1 cellular context compared by ENCODE assay signal in the genomic region with DNA sequence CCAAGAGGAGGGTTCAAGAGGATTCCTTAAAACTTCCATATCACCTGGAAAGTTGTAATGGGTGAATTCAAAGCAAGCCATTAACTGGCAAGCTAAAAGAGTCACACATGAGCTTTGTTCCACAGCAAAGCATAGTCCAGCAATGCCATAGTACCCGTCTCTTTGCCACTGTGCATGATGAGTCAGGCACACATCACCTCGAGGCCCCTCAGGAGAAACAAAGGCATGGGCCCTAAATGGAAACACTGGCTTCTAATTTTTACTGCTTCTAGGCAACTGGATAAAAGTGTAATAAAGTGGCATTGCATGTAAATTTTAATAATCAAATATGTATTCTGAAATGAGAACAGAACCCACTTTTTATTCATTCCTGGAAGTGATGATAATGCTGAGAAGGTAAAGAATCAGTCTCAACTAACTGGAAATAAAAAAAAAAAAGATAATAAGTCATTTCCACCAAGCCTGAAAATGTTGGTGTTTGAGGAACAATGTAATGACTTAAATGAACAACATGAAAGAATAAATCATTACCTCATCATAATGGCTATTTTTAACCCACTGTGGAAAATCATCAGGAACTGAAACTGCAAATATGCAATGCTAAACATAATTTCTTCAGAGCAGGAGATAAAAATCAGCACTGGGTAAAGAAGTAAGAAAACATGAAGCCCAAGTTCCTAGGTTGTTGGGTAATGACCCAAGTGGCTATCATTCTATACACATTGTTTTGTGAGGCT.
A peak's percentile ranks its signal among the peaks of the same experiment; 100 is the strongest.
TF ChIP-seq lines count a peak whose summit lies in the region.

No MANE protein-coding gene starts in this region.

TF ChIP-seq in GM12878, 131 proteins besides CTCF, POLR2A, EP300 and RAD21 (continued from another document and continues in another):
- TF ChIP-seq, protein P1, sequence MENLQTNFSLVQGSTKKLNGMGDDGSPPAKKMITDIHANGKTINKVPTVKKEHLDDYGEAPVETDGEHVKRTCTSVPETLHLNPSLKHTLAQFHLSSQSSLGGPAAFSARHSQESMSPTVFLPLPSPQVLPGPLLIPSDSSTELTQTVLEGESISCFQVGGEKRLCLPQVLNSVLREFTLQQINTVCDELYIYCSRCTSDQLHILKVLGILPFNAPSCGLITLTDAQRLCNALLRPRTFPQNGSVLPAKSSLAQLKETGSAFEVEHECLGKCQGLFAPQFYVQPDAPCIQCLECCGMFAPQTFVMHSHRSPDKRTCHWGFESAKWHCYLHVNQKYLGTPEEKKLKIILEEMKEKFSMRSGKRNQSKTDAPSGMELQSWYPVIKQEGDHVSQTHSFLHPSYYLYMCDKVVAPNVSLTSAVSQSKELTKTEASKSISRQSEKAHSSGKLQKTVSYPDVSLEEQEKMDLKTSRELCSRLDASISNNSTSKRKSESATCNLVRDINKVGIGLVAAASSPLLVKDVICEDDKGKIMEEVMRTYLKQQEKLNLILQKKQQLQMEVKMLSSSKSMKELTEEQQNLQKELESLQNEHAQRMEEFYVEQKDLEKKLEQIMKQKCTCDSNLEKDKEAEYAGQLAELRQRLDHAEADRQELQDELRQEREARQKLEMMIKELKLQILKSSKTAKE (IDR thresholded peaks at IDR 0.05; ENCODE audit: low read depth, poor library complexity, severe bottlenecking) = no peak
- TF ChIP-seq FOXK2 (IDR thresholded peaks at IDR 0.05) = no peak
- TF ChIP-seq IKZF1 (conservative IDR thresholded peaks at IDR 0.05) = peak; percentile 59
- TF ChIP-seq YY1 (IDR thresholded peaks at IDR 0.05; ENCODE audit: low read depth, low read length) = no peak
- no peak for TF ChIP-seq ZZZ3 (IDR thresholded peaks at IDR 0.05; ENCODE audit: control insufficient read depth, insufficient read length, low read depth)
- TF ChIP-seq SMC3 (IDR thresholded peaks at IDR 0.05; ENCODE audit: borderline replicate concordance, low read length) = no peak
- TF ChIP-seq, protein P2, sequence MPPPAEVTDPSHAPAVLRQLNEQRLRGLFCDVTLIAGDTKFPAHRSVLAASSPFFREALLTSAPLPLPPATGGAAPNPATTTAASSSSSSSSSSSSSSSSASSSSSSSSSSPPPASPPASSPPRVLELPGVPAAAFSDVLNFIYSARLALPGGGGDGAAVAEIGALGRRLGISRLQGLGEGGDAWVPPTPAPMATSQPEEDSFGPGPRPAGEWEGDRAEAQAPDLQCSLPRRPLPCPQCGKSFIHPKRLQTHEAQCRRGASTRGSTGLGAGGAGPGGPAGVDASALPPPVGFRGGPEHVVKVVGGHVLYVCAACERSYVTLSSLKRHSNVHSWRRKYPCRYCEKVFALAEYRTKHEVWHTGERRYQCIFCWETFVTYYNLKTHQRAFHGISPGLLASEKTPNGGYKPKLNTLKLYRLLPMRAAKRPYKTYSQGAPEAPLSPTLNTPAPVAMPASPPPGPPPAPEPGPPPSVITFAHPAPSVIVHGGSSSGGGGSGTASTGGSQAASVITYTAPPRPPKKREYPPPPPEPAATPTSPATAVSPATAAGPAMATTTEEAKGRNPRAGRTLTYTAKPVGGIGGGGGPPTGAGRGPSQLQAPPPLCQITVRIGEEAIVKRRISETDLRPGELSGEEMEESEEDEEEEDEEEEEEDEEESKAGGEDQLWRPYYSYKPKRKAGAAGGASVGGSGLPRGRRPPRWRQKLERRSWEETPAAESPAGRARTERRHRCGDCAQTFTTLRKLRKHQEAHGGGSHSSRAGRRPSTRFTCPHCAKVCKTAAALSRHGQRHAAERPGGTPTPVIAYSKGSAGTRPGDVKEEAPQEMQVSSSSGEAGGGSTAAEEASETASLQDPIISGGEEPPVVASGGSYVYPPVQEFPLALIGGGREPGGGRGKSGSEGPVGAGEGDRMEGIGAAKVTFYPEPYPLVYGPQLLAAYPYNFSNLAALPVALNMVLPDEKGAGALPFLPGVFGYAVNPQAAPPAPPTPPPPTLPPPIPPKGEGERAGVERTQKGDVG (CRISPR knock-in tag; IDR thresholded peaks at IDR 0.05) = no peak
- no peak for TF ChIP-seq NR2C2 (IDR thresholded peaks at IDR 0.05; ENCODE audit: borderline replicate concordance, control insufficient read depth, insufficient read length, low read depth)
- no peak for TF ChIP-seq PML (IDR thresholded peaks at IDR 0.05; ENCODE audit: low read length)
- no peak for TF ChIP-seq GABPA (IDR thresholded peaks at IDR 0.05; ENCODE audit: low read depth)
- TF ChIP-seq NBN (IDR thresholded peaks at IDR 0.05) = no peak
- TF ChIP-seq CBX5 (IDR thresholded peaks at IDR 0.05; ENCODE audit: low read depth) = no peak
- peak; percentile 92 for TF ChIP-seq MEF2A (IDR thresholded peaks at IDR 0.05; ENCODE audit: insufficient read depth, low read depth, low read length)
- TF ChIP-seq, protein P3, sequence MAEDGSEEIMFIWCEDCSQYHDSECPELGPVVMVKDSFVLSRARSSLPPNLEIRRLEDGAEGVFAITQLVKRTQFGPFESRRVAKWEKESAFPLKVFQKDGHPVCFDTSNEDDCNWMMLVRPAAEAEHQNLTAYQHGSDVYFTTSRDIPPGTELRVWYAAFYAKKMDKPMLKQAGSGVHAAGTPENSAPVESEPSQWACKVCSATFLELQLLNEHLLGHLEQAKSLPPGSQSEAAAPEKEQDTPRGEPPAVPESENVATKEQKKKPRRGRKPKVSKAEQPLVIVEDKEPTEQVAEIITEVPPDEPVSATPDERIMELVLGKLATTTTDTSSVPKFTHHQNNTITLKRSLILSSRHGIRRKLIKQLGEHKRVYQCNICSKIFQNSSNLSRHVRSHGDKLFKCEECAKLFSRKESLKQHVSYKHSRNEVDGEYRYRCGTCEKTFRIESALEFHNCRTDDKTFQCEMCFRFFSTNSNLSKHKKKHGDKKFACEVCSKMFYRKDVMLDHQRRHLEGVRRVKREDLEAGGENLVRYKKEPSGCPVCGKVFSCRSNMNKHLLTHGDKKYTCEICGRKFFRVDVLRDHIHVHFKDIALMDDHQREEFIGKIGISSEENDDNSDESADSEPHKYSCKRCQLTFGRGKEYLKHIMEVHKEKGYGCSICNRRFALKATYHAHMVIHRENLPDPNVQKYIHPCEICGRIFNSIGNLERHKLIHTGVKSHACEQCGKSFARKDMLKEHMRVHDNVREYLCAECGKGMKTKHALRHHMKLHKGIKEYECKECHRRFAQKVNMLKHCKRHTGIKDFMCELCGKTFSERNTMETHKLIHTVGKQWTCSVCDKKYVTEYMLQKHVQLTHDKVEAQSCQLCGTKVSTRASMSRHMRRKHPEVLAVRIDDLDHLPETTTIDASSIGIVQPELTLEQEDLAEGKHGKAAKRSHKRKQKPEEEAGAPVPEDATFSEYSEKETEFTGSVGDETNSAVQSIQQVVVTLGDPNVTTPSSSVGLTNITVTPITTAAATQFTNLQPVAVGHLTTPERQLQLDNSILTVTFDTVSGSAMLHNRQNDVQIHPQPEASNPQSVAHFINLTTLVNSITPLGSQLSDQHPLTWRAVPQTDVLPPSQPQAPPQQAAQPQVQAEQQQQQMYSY (CRISPR knock-in tag; IDR thresholded peaks at IDR 0.05) = no peak
- no peak for TF ChIP-seq PAX8 (IDR thresholded peaks at IDR 0.05)
- no peak for TF ChIP-seq EGR1 (IDR thresholded peaks at IDR 0.05; ENCODE audit: borderline replicate concordance in 1 of 2, low read depth in 2 of 2, low read length in 2 of 2)
- TF ChIP-seq STAT3 (IDR thresholded peaks at IDR 0.05; ENCODE audit: low read depth, low read length) = no peak
- no peak for TF ChIP-seq CHD4 (IDR thresholded peaks at IDR 0.05)
- TF ChIP-seq, protein P4, sequence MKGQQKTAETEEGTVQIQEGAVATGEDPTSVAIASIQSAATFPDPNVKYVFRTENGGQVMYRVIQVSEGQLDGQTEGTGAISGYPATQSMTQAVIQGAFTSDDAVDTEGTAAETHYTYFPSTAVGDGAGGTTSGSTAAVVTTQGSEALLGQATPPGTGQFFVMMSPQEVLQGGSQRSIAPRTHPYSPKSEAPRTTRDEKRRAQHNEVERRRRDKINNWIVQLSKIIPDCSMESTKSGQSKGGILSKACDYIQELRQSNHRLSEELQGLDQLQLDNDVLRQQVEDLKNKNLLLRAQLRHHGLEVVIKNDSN (IDR thresholded peaks at IDR 0.05; ENCODE audit: borderline replicate concordance, extremely low read length, insufficient read depth, low read depth, low read length) = no peak
- TF ChIP-seq POLR2AphosphoS5 (IDR thresholded peaks at IDR 0.05; ENCODE audit: low read length) = no peak
- no peak for TF ChIP-seq CHD1 (IDR thresholded peaks at IDR 0.05; ENCODE audit: low read depth, low read length)
- TF ChIP-seq, protein P5, sequence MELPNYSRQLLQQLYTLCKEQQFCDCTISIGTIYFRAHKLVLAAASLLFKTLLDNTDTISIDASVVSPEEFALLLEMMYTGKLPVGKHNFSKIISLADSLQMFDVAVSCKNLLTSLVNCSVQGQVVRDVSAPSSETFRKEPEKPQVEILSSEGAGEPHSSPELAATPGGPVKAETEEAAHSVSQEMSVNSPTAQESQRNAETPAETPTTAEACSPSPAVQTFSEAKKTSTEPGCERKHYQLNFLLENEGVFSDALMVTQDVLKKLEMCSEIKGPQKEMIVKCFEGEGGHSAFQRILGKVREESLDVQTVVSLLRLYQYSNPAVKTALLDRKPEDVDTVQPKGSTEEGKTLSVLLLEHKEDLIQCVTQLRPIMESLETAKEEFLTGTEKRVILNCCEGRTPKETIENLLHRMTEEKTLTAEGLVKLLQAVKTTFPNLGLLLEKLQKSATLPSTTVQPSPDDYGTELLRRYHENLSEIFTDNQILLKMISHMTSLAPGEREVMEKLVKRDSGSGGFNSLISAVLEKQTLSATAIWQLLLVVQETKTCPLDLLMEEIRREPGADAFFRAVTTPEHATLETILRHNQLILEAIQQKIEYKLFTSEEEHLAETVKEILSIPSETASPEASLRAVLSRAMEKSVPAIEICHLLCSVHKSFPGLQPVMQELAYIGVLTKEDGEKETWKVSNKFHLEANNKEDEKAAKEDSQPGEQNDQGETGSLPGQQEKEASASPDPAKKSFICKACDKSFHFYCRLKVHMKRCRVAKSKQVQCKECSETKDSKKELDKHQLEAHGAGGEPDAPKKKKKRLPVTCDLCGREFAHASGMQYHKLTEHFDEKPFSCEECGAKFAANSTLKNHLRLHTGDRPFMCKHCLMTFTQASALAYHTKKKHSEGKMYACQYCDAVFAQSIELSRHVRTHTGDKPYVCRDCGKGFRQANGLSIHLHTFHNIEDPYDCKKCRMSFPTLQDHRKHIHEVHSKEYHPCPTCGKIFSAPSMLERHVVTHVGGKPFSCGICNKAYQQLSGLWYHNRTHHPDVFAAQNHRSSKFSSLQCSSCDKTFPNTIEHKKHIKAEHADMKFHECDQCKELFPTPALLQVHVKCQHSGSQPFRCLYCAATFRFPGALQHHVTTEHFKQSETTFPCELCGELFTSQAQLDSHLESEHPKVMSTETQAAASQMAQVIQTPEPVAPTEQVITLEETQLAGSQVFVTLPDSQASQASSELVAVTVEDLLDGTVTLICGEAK (IDR thresholded peaks at IDR 0.05; ENCODE audit: borderline replicate concordance) = no peak
- TF ChIP-seq SMARCA5 (IDR thresholded peaks at IDR 0.05) = no peak
- TF ChIP-seq, protein P6, sequence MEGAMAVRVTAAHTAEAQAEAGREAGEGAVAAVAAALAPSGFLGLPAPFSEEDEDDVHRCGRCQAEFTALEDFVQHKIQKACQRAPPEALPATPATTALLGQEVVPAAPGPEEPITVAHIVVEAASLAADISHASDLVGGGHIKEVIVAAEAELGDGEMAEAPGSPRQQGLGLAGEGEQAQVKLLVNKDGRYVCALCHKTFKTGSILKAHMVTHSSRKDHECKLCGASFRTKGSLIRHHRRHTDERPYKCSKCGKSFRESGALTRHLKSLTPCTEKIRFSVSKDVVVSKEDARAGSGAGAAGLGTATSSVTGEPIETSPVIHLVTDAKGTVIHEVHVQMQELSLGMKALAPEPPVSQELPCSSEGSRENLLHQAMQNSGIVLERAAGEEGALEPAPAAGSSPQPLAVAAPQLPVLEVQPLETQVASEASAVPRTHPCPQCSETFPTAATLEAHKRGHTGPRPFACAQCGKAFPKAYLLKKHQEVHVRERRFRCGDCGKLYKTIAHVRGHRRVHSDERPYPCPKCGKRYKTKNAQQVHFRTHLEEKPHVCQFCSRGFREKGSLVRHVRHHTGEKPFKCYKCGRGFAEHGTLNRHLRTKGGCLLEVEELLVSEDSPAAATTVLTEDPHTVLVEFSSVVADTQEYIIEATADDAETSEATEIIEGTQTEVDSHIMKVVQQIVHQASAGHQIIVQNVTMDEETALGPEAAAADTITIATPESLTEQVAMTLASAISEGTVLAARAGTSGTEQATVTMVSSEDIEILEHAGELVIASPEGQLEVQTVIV (IDR thresholded peaks at IDR 0.05; ENCODE audit: borderline replicate concordance, partially characterized antibody) = no peak
- no peak for TF ChIP-seq BACH1 (IDR thresholded peaks at IDR 0.05; ENCODE audit: borderline replicate concordance)
- no peak for TF ChIP-seq FOS (IDR thresholded peaks at IDR 0.05; ENCODE audit: borderline replicate concordance, extremely low read depth, insufficient read length)
- no peak for TF ChIP-seq BRCA1 (IDR thresholded peaks at IDR 0.05; ENCODE audit: low read depth, low read length)
- TF ChIP-seq YBX1 (IDR thresholded peaks at IDR 0.05) = no peak
- 0 out of 2 replicates have a peak, but pooled peaks have one; percentile 28 for TF ChIP-seq CREB1 (IDR thresholded peaks at IDR 0.05; ENCODE audit: low read depth)
- TF ChIP-seq LARP7 (IDR thresholded peaks at IDR 0.05) = no peak
- TF ChIP-seq SUZ12 (IDR thresholded peaks at IDR 0.05; ENCODE audit: unreplicated experiment) = no peak
- TF ChIP-seq EED (IDR thresholded peaks at IDR 0.05; ENCODE audit: low read depth) = 0 out of 2 replicates have a peak, but pooled peaks have one; percentile 11
- 0 out of 2 replicates have a peak, but pooled peaks have one; percentile 11 for TF ChIP-seq MTA3 (IDR thresholded peaks at IDR 0.05; ENCODE audit: borderline replicate concordance, low read length)
- no peak for TF ChIP-seq SMAD5 (IDR thresholded peaks at IDR 0.05; ENCODE audit: low read depth)
- TF ChIP-seq KAT2A (conservative IDR thresholded peaks at IDR 0.05; ENCODE audit: control insufficient read depth, low read depth, low read length) = no peak
- TF ChIP-seq MTA2 (IDR thresholded peaks at IDR 0.05; ENCODE audit: low read depth) = peak; percentile 66; the same call in 1 of the 2 replicates
- TF ChIP-seq SIN3A (IDR thresholded peaks at IDR 0.05; ENCODE audit: low read depth, low read length) = no peak
- TF ChIP-seq, protein P7, sequence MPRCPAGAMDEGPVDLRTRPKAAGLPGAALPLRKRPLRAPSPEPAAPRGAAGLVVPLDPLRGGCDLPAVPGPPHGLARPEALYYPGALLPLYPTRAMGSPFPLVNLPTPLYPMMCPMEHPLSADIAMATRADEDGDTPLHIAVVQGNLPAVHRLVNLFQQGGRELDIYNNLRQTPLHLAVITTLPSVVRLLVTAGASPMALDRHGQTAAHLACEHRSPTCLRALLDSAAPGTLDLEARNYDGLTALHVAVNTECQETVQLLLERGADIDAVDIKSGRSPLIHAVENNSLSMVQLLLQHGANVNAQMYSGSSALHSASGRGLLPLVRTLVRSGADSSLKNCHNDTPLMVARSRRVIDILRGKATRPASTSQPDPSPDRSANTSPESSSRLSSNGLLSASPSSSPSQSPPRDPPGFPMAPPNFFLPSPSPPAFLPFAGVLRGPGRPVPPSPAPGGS (IDR thresholded peaks at IDR 0.05; ENCODE audit: borderline replicate concordance, insufficient read depth, low read depth, low read length, poor library complexity, severe bottlenecking) = no peak
- TF ChIP-seq TCF7 (IDR thresholded peaks at IDR 0.05; ENCODE audit: borderline replicate concordance) = no peak
- TF ChIP-seq HDAC6 (IDR thresholded peaks at IDR 0.05; ENCODE audit: unreplicated experiment) = no peak
- no peak for TF ChIP-seq SREBF1 (IDR thresholded peaks at IDR 0.05; ENCODE audit: low read length)
- TF ChIP-seq, protein P8, sequence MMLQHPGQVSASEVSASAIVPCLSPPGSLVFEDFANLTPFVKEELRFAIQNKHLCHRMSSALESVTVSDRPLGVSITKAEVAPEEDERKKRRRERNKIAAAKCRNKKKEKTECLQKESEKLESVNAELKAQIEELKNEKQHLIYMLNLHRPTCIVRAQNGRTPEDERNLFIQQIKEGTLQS (IDR thresholded peaks at IDR 0.05; ENCODE audit: borderline replicate concordance, extremely low read depth, low read depth, low read length) = no peak
